7 cellular contexts compared by ENCODE assay signal in the genomic region with DNA sequence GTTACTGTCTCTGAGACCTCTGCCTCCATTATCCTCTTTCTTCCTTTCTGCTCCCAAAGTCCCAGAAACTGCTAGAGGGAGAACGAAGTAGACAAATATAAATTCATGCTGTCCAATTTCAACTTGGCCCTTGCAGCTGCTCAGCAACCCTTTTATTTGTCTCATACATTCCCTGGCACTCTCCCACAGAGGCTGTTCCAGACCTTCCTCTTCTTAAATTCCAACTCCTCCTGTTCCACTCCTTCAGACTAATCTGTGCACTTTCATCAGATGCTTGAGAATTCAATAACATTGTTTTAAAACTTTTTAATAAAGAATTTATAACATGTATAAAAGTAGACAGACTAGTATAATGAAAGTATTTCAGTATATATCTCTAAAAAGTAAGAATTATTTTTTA. TPM values are rescaled to one million over a fixed set of nuclear protein-coding genes. Genes with fewer than 3 reads are reported as not detected.
DNase-seq lines count a peak whose midpoint lies in the region; ATAC-seq, FAIRE-seq and TF ChIP-seq lines count a peak whose summit lies in the region.
"Not testable (repeated sequence)": the region's sequence is repeated elsewhere in the genome, so short reads cannot be mapped to it uniquely, and the experiment has no call there.

No MANE protein-coding gene starts in this region.

- not testable (repeated sequence) for H3K36me3 ChIP-seq in GM23248 (ENCODE audit: low read depth); bronchial epithelial cell (ENCODE audit: control insufficient read depth, insufficient read depth, low read length); esophagus muscularis mucosa; pancreas

- intact Hi-C loops in esophagus muscularis mucosa (cut with DNase I); right cardiac atrium (cut with DNase I); pancreas (cut with DNase I): not testable (repeated sequence)

- H3K9ac ChIP-seq in GM23248 = not testable (repeated sequence)

- peak; percentile 35 to 41 for ATAC-seq in right cardiac atrium
- not testable (repeated sequence) for ATAC-seq in pancreas

- TF ChIP-seq POLR2A in esophagus muscularis mucosa (IDR thresholded peaks at IDR 0.05; ENCODE audit: low read depth) = not testable (repeated sequence)

- H3K4me3 ChIP-seq in AG04450 (ENCODE audit: low read depth, low read length); GM23248; bronchial epithelial cell (ENCODE audit: low read depth, low read length); esophagus muscularis mucosa; right cardiac atrium (ENCODE audit: low read length); pancreas: not testable (repeated sequence)

- not testable (repeated sequence) for TF ChIP-seq EP300 in esophagus muscularis mucosa (IDR thresholded peaks at IDR 0.05)

- POLR2A ChIA-PET in AG04450 (lab: Yijun Ruan, JAX) = not testable (repeated sequence)

- no CpG with 5 or more reads among the region's 1 CpG for WGBS in GM23248 (ENCODE audit: low coverage in 1 of 2, low lambda C conversion rate in 2 of 2, missing lambda C conversion rate in 2 of 2), 2 experiments
- 36% methylated on average over 1 of the region's 1 CpG for WGBS in esophagus muscularis mucosa
- WGBS in right cardiac atrium = no CpG with 5 or more reads among the region's 1 CpG
- WGBS in pancreas, 2 donors = no CpG with 5 or more reads among the region's 1 CpG

- H4K20me1 ChIP-seq in GM23248 (ENCODE audit: insufficient read depth) = not testable (repeated sequence)

- H3K4me2 ChIP-seq in GM23248 (ENCODE audit: unreplicated experiment) = not testable (repeated sequence)

- peaks cover 18% of the 10 kb centered on the region; the same call in 1 of the 2 replicates for H3F3A ChIP-seq in GM23248 (ENCODE audit: insufficient read depth)

- CTCF ChIA-PET in AG04450 (lab: Charles Lee) = not testable (repeated sequence)

- not testable (repeated sequence) for TF ChIP-seq CTCF in AG04450 (IDR thresholded peaks at IDR 0.05; ENCODE audit: low read depth, low read length); bronchial epithelial cell (IDR thresholded peaks at IDR 0.05; ENCODE audit: insufficient read depth, low read length, severe bottlenecking); esophagus muscularis mucosa (IDR thresholded peaks at IDR 0.05); pancreas (IDR thresholded peaks at IDR 0.05)

- H3K4me1 ChIP-seq in GM23248 (ENCODE audit: insufficient read depth) (peaks cover 13% of the 10 kb centered on the region), esophagus muscularis mucosa (peaks cover 0 to 32% (median 5%) of the 10 kb centered on the region in 4 donors)
- H3K4me1 ChIP-seq in right cardiac atrium (ENCODE audit: control insufficient read depth, insufficient read depth, low read length); pancreas: not testable (repeated sequence)

- FAIRE-seq in bronchial epithelial cell (lab: Jason Lieb, UNC) = peak; percentile 98
- FAIRE-seq in frontal cortex (lab: Jason Lieb, UNC) = peak; percentile 17
- peak; percentile 94 for FAIRE-seq in pancreas (lab: Jason Lieb, UNC)

- not testable (repeated sequence) for H3K9me3 ChIP-seq in AG04450 (ENCODE audit: control insufficient read depth, insufficient read depth, low read length); GM23248 (ENCODE audit: low read depth); esophagus muscularis mucosa; right cardiac atrium (ENCODE audit: control insufficient read depth, low read length); pancreas

- not testable (repeated sequence) for H2AFZ ChIP-seq in GM23248

- not testable (repeated sequence) for H3K79me2 ChIP-seq in GM23248 (ENCODE audit: insufficient read depth)

- in situ Hi-C loops in GM23248 (cut with MboI) = not testable (repeated sequence)

- not testable (repeated sequence) for H3K9me2 ChIP-seq in GM23248 (ENCODE audit: insufficient read depth)

- DNase-seq in AG04450 (ENCODE audit: low read depth, low spot score); GM23248; bronchial epithelial cell (ENCODE audit: low read depth); esophagus muscularis mucosa (ENCODE audit: extremely low spot score); frontal cortex (ENCODE audit: low spot score in 2 of 2); right cardiac atrium; pancreas: not testable (repeated sequence)

- H3K27me3 ChIP-seq in AG04450 (ENCODE audit: control insufficient read depth, insufficient read depth, low read length); GM23248 (replicated peaks; ENCODE audit: insufficient read depth); bronchial epithelial cell (ENCODE audit: control insufficient read depth, insufficient read depth, low read length); esophagus muscularis mucosa; right cardiac atrium (ENCODE audit: control insufficient read depth, insufficient read depth); pancreas: not testable (repeated sequence)

- H3K27ac ChIP-seq in AG04450 (ENCODE audit: low read depth, low read length) (peak overlapping the region; percentile 31), GM23248 (peak overlapping the region; percentile 56), esophagus muscularis mucosa (replicated peaks in 1 of 4) (peak overlapping the region in 3 of 4 donors; percentile 35 to 61 (median 56))
- H3K27ac ChIP-seq in right cardiac atrium (ENCODE audit: low read length); pancreas: not testable (repeated sequence)

RNA-seq across cellular contexts. Expression of gene ITGB1BP2, which starts 15.4 kb away (rescaled TPM):
- polyA plus RNA-seq in AG04450 (2011; rRNA removed) = 2.3 and 2.6 TPM in 2 replicates
- 3.0 and 3.2 TPM in 2 replicates for polyA minus RNA-seq in AG04450 (2011; rRNA and poly(A)+ RNA removed)
- total RNA-seq in GM23248 (2014; rRNA removed; shearing (Covaris generic)) = 0.22 and 0.25 TPM in 2 replicates
- not detected in 2 replicates for polyA plus RNA-seq in GM23248 (2016; fragmentation: Nextera tagmentation; extraction: Ambion mirVana)
- 1.1 and 2.4 TPM in 2 replicates for total RNA-seq in bronchial epithelial cell
- 10 to 100 TPM; 12.0 to 35.7 (median 22.2) TPM for total RNA-seq in esophagus muscularis mucosa
- total RNA-seq in frontal cortex = 0.41 TPM
- 100 to 1,000 TPM; 113 to 174 (median 125) TPM for total RNA-seq in right cardiac atrium
- polyA plus RNA-seq in right cardiac atrium = 186 TPM
- under 1 TPM; 0.13 to 0.58 (median 0.27) TPM for total RNA-seq in pancreas
- polyA plus RNA-seq in pancreas = 1 to 10 TPM; 1.1 to 2.0 TPM

RNA-seq across cellular contexts. Expression of gene NONO, which starts 33.5 kb away (rescaled TPM):
- polyA plus RNA-seq in AG04450 (2011; rRNA removed) (279 and 437 TPM in 2 replicates), GM23248 (2016; fragmentation: Nextera tagmentation; extraction: Ambion mirVana) (164 and 179 TPM in 2 replicates), right cardiac atrium (61.9 TPM), pancreas (100 to 1,000 TPM in 1 of 2 donors, 10 to 100 TPM in 1; 72.0 to 110 TPM)
- polyA minus RNA-seq in AG04450 (2011; rRNA and poly(A)+ RNA removed) = 366 and 508 TPM in 2 replicates
- total RNA-seq in GM23248 (2014; rRNA removed; shearing (Covaris generic)) = 298 and 310 TPM in 2 replicates
- total RNA-seq in bronchial epithelial cell (237 and 365 TPM in 2 replicates), esophagus muscularis mucosa (100 to 1,000 TPM; 191 to 237 (median 235) TPM), frontal cortex (402 TPM), right cardiac atrium (100 to 1,000 TPM; 124 to 157 (median 135) TPM), pancreas (100 to 1,000 TPM; 137 to 215 (median 178) TPM)

RNA-seq across cellular contexts. Expression of gene TAF1, which starts 49.2 kb away (rescaled TPM):
- polyA plus RNA-seq in AG04450 (2011; rRNA removed) = 16.7 and 21.5 TPM in 2 replicates
- 33.1 and 33.3 TPM in 2 replicates for polyA minus RNA-seq in AG04450 (2011; rRNA and poly(A)+ RNA removed)
- total RNA-seq in GM23248 (2014; rRNA removed; shearing (Covaris generic)) = 12.4 and 12.5 TPM in 2 replicates
- 4.7 and 5.3 TPM in 2 replicates for polyA plus RNA-seq in GM23248 (2016; fragmentation: Nextera tagmentation; extraction: Ambion mirVana)
- total RNA-seq in bronchial epithelial cell = 25.3 and 31.0 TPM in 2 replicates
- total RNA-seq in esophagus muscularis mucosa = 10 to 100 TPM; 34.3 to 59.4 (median 41.4) TPM
- 46.9 TPM for total RNA-seq in frontal cortex
- 10 to 100 TPM; 21.2 to 22.8 (median 22.1) TPM for total RNA-seq in right cardiac atrium
- 8.6 TPM for polyA plus RNA-seq in right cardiac atrium
- 10 to 100 TPM; 13.5 to 23.2 (median 17.0) TPM for total RNA-seq in pancreas
- polyA plus RNA-seq in pancreas = 10 to 100 TPM in 1 of 2 donors, 1 to 10 TPM in 1; 9.8 to 11.8 TPM
